16 cellular contexts compared by ENCODE assay signal in the genomic region with DNA sequence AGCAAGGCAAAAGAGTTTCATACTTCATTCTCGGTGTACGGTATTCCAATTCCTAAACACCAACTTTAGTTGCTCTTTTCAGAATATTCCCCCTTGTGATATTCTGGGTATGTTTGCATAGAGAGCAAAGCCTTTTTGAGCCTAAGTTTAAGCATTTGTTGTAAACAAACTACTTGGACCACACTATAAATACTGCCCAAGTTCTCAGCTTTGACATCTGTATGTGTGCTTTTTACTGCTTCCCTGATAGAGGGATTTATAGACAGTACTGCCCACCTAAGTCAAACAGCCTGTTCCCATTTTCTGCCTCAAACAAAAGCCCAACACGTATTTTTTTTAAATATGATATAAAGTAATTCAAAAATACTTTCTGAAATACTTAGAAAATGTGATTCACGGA. TPM values are rescaled to one million over a fixed set of nuclear protein-coding genes. Genes with fewer than 3 reads are reported as not detected.
DNase-seq lines count a peak whose midpoint lies in the region; ATAC-seq and TF ChIP-seq lines count a peak whose summit lies in the region.
"Had no signal": no experiment of that assay in that cellular context is flagged by ENCODE, and none has a peak within 500 bp of the region (broad histone marks: within the 10 kb centered on the region; RNA-seq: fewer than 3 reads in every experiment).

No MANE protein-coding gene starts in this region.

- no peaks in the 10 kb centered on the region for H3K36me3 Mint-ChIP-seq in neural progenitor cell

- H3K4me2 ChIP-seq in PC-9 (peak overlapping the region; percentile 54), fibroblast of lung (ENCODE audit: extremely low read depth, insufficient read depth, low read length) (peak overlapping the region; percentile 79), neural progenitor cell (peak overlapping the region; percentile 62)
- H3K4me2 ChIP-seq: BLaER1 had no signal

- no peak overlapping the region for H3K27ac Mint-ChIP-seq in neural progenitor cell

- DNase-seq in PC-9 (no peak), fibroblast of lung (ENCODE audit: low read depth in 2 of 2) (peak in 1 of 2 donors; percentile 36), neural progenitor cell (ENCODE audit: low spot score) (no peak), Right ventricle myocardium inferior (ENCODE audit: missing footprints) (no peak), GM03348 (ENCODE audit: low spot score) (no peak), right atrium auricular region (ENCODE audit: low spot score) (no peak)
- no peak for DNase-seq in effector memory CD4-positive, alpha-beta T cell
- DNase-seq: Karpas-422, NCI-H187 treated with DMSO at 0.1 percent for 48 hours, NCI-H2171, NCI-H446 treated with DMSO at 0.1 percent for 48 hours, NCI-H774, SHP77 had no signal

- H3K79me2 ChIP-seq in PC-9 (ENCODE audit: low read depth): no peaks in the 10 kb centered on the region
- peaks cover 94% of the 10 kb centered on the region for H3K79me2 ChIP-seq in fibroblast of lung (ENCODE audit: control insufficient read depth, insufficient read depth, low read length)
- no peaks in the 10 kb centered on the region for H3K79me2 ChIP-seq in neural progenitor cell (ENCODE audit: low read depth)

- peaks cover 6% of the 10 kb centered on the region for H3K27me3 Mint-ChIP-seq in neural progenitor cell (ENCODE audit: insufficient read depth, low read depth)

- intact Hi-C loops in PC-9 (cut with micrococcal nuclease; ENCODE audit: unreplicated experiment) (no loop called here), Right ventricle myocardium inferior (cut with DNase I) (no loop called here)

- H3K4me3 ChIP-seq in PC-9 (no peak overlapping the region), fibroblast of lung (replicated peaks in 1 of 4; ENCODE audit: control extremely low read depth in 1 of 4, insufficient read depth in 1 of 4, low read depth in 3 of 4, low read length in 4 of 4) (peak overlapping the region in 3 of 4 experiments; percentile 21 to 66 (median 54)), neural progenitor cell (no peak overlapping the region), right atrium auricular region (no peak overlapping the region)
- H3K4me3 ChIP-seq in effector memory CD4-positive, alpha-beta T cell (ENCODE audit: insufficient read depth, low read depth, low read length, poor library complexity, severe bottlenecking): no peak overlapping the region
- H3K4me3 ChIP-seq: BLaER1 had no signal

- CTCF ChIA-PET in PC-9 (lab: Charles Lee): no interaction called here

- POLR2A ChIA-PET in PC-9 (lab: Charles Lee; ENCODE audit: unreplicated experiment): no interaction called here

- no peak overlapping the region for H3K9ac ChIP-seq in fibroblast of lung (ENCODE audit: insufficient read depth, low read length)
- H3K9ac ChIP-seq in neural progenitor cell: no peak overlapping the region
- H3K9ac ChIP-seq: BLaER1 had no signal

- H3K4me1 ChIP-seq in PC-9 (replicated peaks; ENCODE audit: insufficient read depth) (peaks cover 49% of the 10 kb centered on the region), fibroblast of lung (ENCODE audit: control insufficient read depth, extremely low read depth, insufficient read depth, low read length) (peaks cover 28% of the 10 kb centered on the region), neural progenitor cell (peaks cover 19% of the 10 kb centered on the region), right atrium auricular region (no peaks in the 10 kb centered on the region)
- H3K4me1 ChIP-seq in effector memory CD4-positive, alpha-beta T cell (ENCODE audit: control insufficient read depth, insufficient read depth, low read length, poor library complexity, severe bottlenecking): no peaks in the 10 kb centered on the region
- H3K4me1 ChIP-seq: BLaER1 had no signal

- no peak for TF ChIP-seq CTCF in PC-9 (conservative IDR thresholded peaks at IDR 0.05)
- TF ChIP-seq CTCF in fibroblast of lung (conservative IDR thresholded peaks at IDR 0.05 in 1 of 2, IDR thresholded peaks at IDR 0.05 in 1 of 2; ENCODE audit: low read depth in 1 of 2, low read length in 2 of 2): no peak
- TF ChIP-seq CTCF in neural progenitor cell (IDR thresholded peaks at IDR 0.05): no peak
- TF ChIP-seq CTCF in right atrium auricular region (IDR thresholded peaks at IDR 0.05): no peak

- no peaks in the 10 kb centered on the region for H3K27me3 ChIP-seq in PC-9 (ENCODE audit: insufficient read depth, low read depth)
- H3K27me3 ChIP-seq in fibroblast of lung (ENCODE audit: control insufficient read depth, insufficient read depth, low read length): no peaks in the 10 kb centered on the region
- no peaks in the 10 kb centered on the region for H3K27me3 ChIP-seq in neural progenitor cell
- no peaks in the 10 kb centered on the region for H3K27me3 ChIP-seq in effector memory CD4-positive, alpha-beta T cell (replicated peaks; ENCODE audit: control insufficient read depth, insufficient read depth, low read length, poor library complexity, severe bottlenecking)
- H3K27me3 ChIP-seq in right atrium auricular region: no peaks in the 10 kb centered on the region
- H3K27me3 ChIP-seq: BLaER1 had no signal

- no peaks in the 10 kb centered on the region for H3K9me2 ChIP-seq in PC-9 (ENCODE audit: insufficient read depth)

- no peak overlapping the region for H2AFZ ChIP-seq in PC-9
- H2AFZ ChIP-seq in fibroblast of lung (ENCODE audit: low read length): no peak overlapping the region
- H2AFZ ChIP-seq in neural progenitor cell (replicated peaks): no peak overlapping the region

- H3K9me3 ChIP-seq in PC-9 (ENCODE audit: insufficient read depth, low read depth) (no peaks in the 10 kb centered on the region), fibroblast of lung (ENCODE audit: control insufficient read depth, insufficient read depth, low read depth, low read length) (no peaks in the 10 kb centered on the region), neural progenitor cell (ENCODE audit: low read depth) (no peaks in the 10 kb centered on the region), right atrium auricular region (no peaks in the 10 kb centered on the region)
- no peaks in the 10 kb centered on the region for H3K9me3 ChIP-seq in effector memory CD4-positive, alpha-beta T cell (ENCODE audit: control insufficient read depth, low read length)
- H3K9me3 ChIP-seq: BLaER1 had no signal

- H3K36me3 ChIP-seq in PC-9 (ENCODE audit: low read depth) (no peaks in the 10 kb centered on the region), fibroblast of lung (ENCODE audit: control insufficient read depth, insufficient read depth, low read length) (no peaks in the 10 kb centered on the region), neural progenitor cell (no peaks in the 10 kb centered on the region), right atrium auricular region (no peaks in the 10 kb centered on the region)
- H3K36me3 ChIP-seq in effector memory CD4-positive, alpha-beta T cell (ENCODE audit: control insufficient read depth, insufficient read depth, low read length): no peaks in the 10 kb centered on the region
- H3K36me3 ChIP-seq: BLaER1 had no signal

- H3K27ac ChIP-seq in PC-9: peak overlapping the region; percentile 92
- no peak overlapping the region for H3K27ac ChIP-seq in fibroblast of lung (ENCODE audit: insufficient read depth, low read length)
- H3K27ac ChIP-seq in neural progenitor cell: no peak overlapping the region
- no peak overlapping the region for H3K27ac ChIP-seq in effector memory CD4-positive, alpha-beta T cell (ENCODE audit: insufficient read depth, low read length, poor library complexity, severe bottlenecking)
- no peak overlapping the region for H3K27ac ChIP-seq in right atrium auricular region
- H3K27ac ChIP-seq: BLaER1 had no signal

- no TSS peak for BruUV-seq in PC-9 (replicated peaks; lab: Mats Ljungman, UMichigan)

- ATAC-seq in Right ventricle myocardium inferior: no peak
- ATAC-seq: HepG2, Panc1 had no signal

- no peak overlapping the region for H3K4me3 Mint-ChIP-seq in neural progenitor cell

- H3K4me1 Mint-ChIP-seq in neural progenitor cell: peaks cover 20% of the 10 kb centered on the region

- H3K9me3 Mint-ChIP-seq in neural progenitor cell: no peaks in the 10 kb centered on the region

- peaks cover 26% of the 10 kb centered on the region; the same call in 1 of the 2 replicates for H3F3A ChIP-seq in PC-9 (ENCODE audit: insufficient read depth, low read depth)
- H3F3A ChIP-seq in neural progenitor cell (ENCODE audit: low read depth): peaks cover 9% of the 10 kb centered on the region

- H4K20me1 ChIP-seq in PC-9 (ENCODE audit: insufficient read depth): no peaks in the 10 kb centered on the region
- no peaks in the 10 kb centered on the region for H4K20me1 ChIP-seq in fibroblast of lung (ENCODE audit: control insufficient read depth, extremely low read depth, insufficient read depth, low read length)
- H4K20me1 ChIP-seq in neural progenitor cell (ENCODE audit: low read depth): no peaks in the 10 kb centered on the region
- H4K20me1 ChIP-seq: BLaER1 had no signal

RNA-seq across cellular contexts. Expression of gene CCBE1, which starts 36.8 kb away (rescaled TPM):
- total RNA-seq in PC-9 (2021): 3.1 and 5.8 TPM in 2 replicates
- 60.9 and 122 TPM in 2 replicates for total RNA-seq in fibroblast of lung
- polyA plus RNA-seq in fibroblast of lung: 122 and 178 TPM in 2 replicates
- 141 and 169 TPM in 2 replicates for polyA plus RNA-seq in fibroblast of lung (2012)
- 94.6 and 298 TPM in 2 replicates for polyA minus RNA-seq in fibroblast of lung (ENCODE audit: low replicate concordance)
- total RNA-seq in neural progenitor cell (ENCODE audit: low replicate concordance): 2.9 and 6.4 TPM in 2 replicates
- 3.6 TPM for total RNA-seq in Right ventricle myocardium inferior
- under 1 TPM; 0.44 to 0.94 TPM for total RNA-seq in right atrium auricular region
- total RNA-seq: HepG2 had no signal
- polyA plus RNA-seq: HepG2 had no signal

Comparison
In these comparisons a context has a peak if more than half of its experiments do, and no peak if none do; other contexts are left out.
1. H3K4me3 ChIP-seq: peak in fibroblast of lung (3 of 4); none in PC-9 (single experiment), neural progenitor cell (single experiment), effector memory CD4-positive, alpha-beta T cell (single experiment) and right atrium auricular region (0 of 2).
2. Peak in every context shown above with its lines, with median percentiles within 50 percentile points of each other: H3K4me2 ChIP-seq.